ENCODE assay signal across 11 cellular contexts in genomic region chr10:74000892-74001669, GRCh38. TPM values are rescaled to one million over a fixed set of nuclear protein-coding genes. Genes with fewer than 3 reads are reported as not detected.
DNase-seq lines count a peak whose midpoint lies in the region; ATAC-seq, FAIRE-seq and TF ChIP-seq lines count a peak whose summit lies in the region.
"Had no signal": no experiment of that assay in that cellular context is flagged by ENCODE, and none has a peak within 500 bp of the region (broad histone marks: within the 10 kb centered on the region; RNA-seq: fewer than 3 reads in every experiment).

No MANE protein-coding gene starts in this region.

- FAIRE-seq in endothelial cell of umbilical vein (lab: Jason Lieb, UNC) = no peak

- peaks cover 42% of the 10 kb centered on the region for H3K4me1 Mint-ChIP-seq in nephron progenitor cell
- H3K4me1 Mint-ChIP-seq in activated T-helper 2 cell treated with anti-CD3 and anti-CD28 coated beads, Interferon-gamma antibody, Interleukin-2, Interleukin-4, amounts not matched to agents 10 μg/mL and 5 μg/mL and 100 μg/mL, durations not matched to agents 14 hours and 24 hours and 36 hours (ENCODE audit: low read depth) = peaks cover 34% of the 10 kb centered on the region

- dilution Hi-C loops in endothelial cell of umbilical vein (cut with MboI; ENCODE audit: extremely low pct_ligation_motif_present, low sequenced_read_pairs) = no loop called here

- peaks cover 3% of the 10 kb centered on the region for H3K27me3 Mint-ChIP-seq in nephron progenitor cell (ENCODE audit: low read depth, poor library complexity)
- H3K27me3 Mint-ChIP-seq in activated T-helper 2 cell treated with anti-CD3 and anti-CD28 coated beads, Interferon-gamma antibody, Interleukin-2, Interleukin-4, amounts not matched to agents 10 μg/mL and 5 μg/mL and 100 μg/mL, durations not matched to agents 14 hours and 24 hours and 36 hours (ENCODE audit: low read depth) = no peaks in the 10 kb centered on the region
- H3K27me3 Mint-ChIP-seq: activated CD8-positive, alpha-beta T cell treated with anti-CD3 and anti-CD28 coated beads for 36 hours had no signal

- intact Hi-C loops in endothelial cell of umbilical vein (cut with micrococcal nuclease) = no loop called here
- intact Hi-C loops in activated T-helper 2 cell treated with anti-CD3 and anti-CD28 coated beads, Interferon-gamma antibody, Interleukin-2, Interleukin-4, amounts not matched to agents 10 μg/mL and 5 μg/mL and 100 μg/mL, durations not matched to agents 14 hours and 24 hours and 36 hours (cut with micrococcal nuclease) = no loop called here

- no peaks in the 10 kb centered on the region; the same call in 1 of the 2 replicates for H3K36me3 ChIP-seq in BJ (ENCODE audit: control insufficient read depth, insufficient read depth, low read length)
- H3K36me3 ChIP-seq in Loucy (ENCODE audit: insufficient read depth, low read length) = no peaks in the 10 kb centered on the region
- no peaks in the 10 kb centered on the region for H3K36me3 ChIP-seq in endothelial cell of umbilical vein (ENCODE audit: control insufficient read depth in 2 of 2, extremely low read depth in 1 of 2, insufficient read depth in 2 of 2, low read length in 2 of 2)

- DNase-seq in BJ (ENCODE audit: low read depth) (no peak), endothelial cell of umbilical vein (ENCODE audit: low read depth, low spot score) (no peak), nephron progenitor cell (no peak), SHP77 (lab: John Stamatoyannopoulos, UW) (no peak), NCI-H1105 treated with DMSO at 0.1 percent for 48 hours (lab: John Stamatoyannopoulos, UW) (no peak)
- DNase-seq in activated T-helper 2 cell treated with anti-CD3 and anti-CD28 coated beads, Interferon-gamma antibody, Interleukin-2, Interleukin-4, amounts not matched to agents 10 μg/mL and 5 μg/mL and 100 μg/mL, durations not matched to agents 14 hours and 24 hours and 36 hours (ENCODE audit: low spot score) = no peak
- DNase-seq: activated CD8-positive, alpha-beta T cell treated with anti-CD3 and anti-CD28 coated beads for 36 hours; DMS153; stimulated activated CD4-positive, alpha-beta T cell treated with anti-CD3 and anti-CD28 coated beads, Interleukin-4, amount 100 ng/mL, for 24 hours had no signal

- no peaks in the 10 kb centered on the region for H3K9me3 ChIP-seq in Loucy (ENCODE audit: insufficient read depth, low read depth, low read length)
- no peaks in the 10 kb centered on the region for H3K9me3 ChIP-seq in endothelial cell of umbilical vein (replicated peaks; ENCODE audit: control insufficient read depth, insufficient read depth, low read length)

- no TSS peak for BruUV-seq in endothelial cell of umbilical vein (replicated peaks; lab: Mats Ljungman, UMichigan)

- H4K20me1 ChIP-seq in Loucy (ENCODE audit: insufficient read depth, low read length, poor library complexity, severe bottlenecking) (peaks cover 18% of the 10 kb centered on the region), endothelial cell of umbilical vein (replicated peaks; ENCODE audit: control insufficient read depth, extremely low read depth, insufficient read depth, low read length) (no peaks in the 10 kb centered on the region)

- CTCF ChIA-PET in BJ (lab: Yijun Ruan, JAX) = interaction anchor here (0.6 to 2.5 kb wide), 9 partner anchors 23 to 113 kb away, joined by 3 to 12 read pairs (median 4); no protein-coding TSS in a partner anchor
- CTCF ChIA-PET in endothelial cell of umbilical vein (lab: Charles Lee) = interaction anchor here (0.6 to 5.4 kb wide), 6 partner anchors 10 to 114 kb away, joined by 3 to 62 read pairs (median 14); no protein-coding TSS in a partner anchor

- ATAC-seq in HG03442 (IDR thresholded peaks at IDR 0.05; ENCODE audit: unreplicated experiment) = no peak
- ATAC-seq: activated CD8-positive, alpha-beta T cell treated with anti-CD3 and anti-CD28 coated beads for 36 hours had no signal

- peak overlapping the region; percentile 98 for H3K4me3 Mint-ChIP-seq in nephron progenitor cell
- H3K4me3 Mint-ChIP-seq in activated T-helper 2 cell treated with anti-CD3 and anti-CD28 coated beads, Interferon-gamma antibody, Interleukin-2, Interleukin-4, amounts not matched to agents 10 μg/mL and 5 μg/mL and 100 μg/mL, durations not matched to agents 14 hours and 24 hours and 36 hours (ENCODE audit: low read depth) = no peak overlapping the region
- H3K4me3 Mint-ChIP-seq: activated CD8-positive, alpha-beta T cell treated with anti-CD3 and anti-CD28 coated beads for 36 hours had no signal

- H2AFZ ChIP-seq in Loucy (ENCODE audit: low read length) (no peak overlapping the region), endothelial cell of umbilical vein (ENCODE audit: low read depth, low read length) (no peak overlapping the region)

- H3K27me3 ChIP-seq in BJ (ENCODE audit: control insufficient read depth, insufficient read depth, low read length) (no peaks in the 10 kb centered on the region), Loucy (ENCODE audit: insufficient read depth, low read length, poor library complexity, severe bottlenecking) (no peaks in the 10 kb centered on the region), endothelial cell of umbilical vein (ENCODE audit: control insufficient read depth in 2 of 2, insufficient read depth in 2 of 2, low read length in 2 of 2) (no peaks in the 10 kb centered on the region)

- H3K27ac Mint-ChIP-seq in nephron progenitor cell = peak overlapping the region; percentile 19
- H3K27ac Mint-ChIP-seq in activated T-helper 2 cell treated with anti-CD3 and anti-CD28 coated beads, Interferon-gamma antibody, Interleukin-2, Interleukin-4, amounts not matched to agents 10 μg/mL and 5 μg/mL and 100 μg/mL, durations not matched to agents 14 hours and 24 hours and 36 hours = no peak overlapping the region
- H3K27ac Mint-ChIP-seq: activated CD8-positive, alpha-beta T cell treated with anti-CD3 and anti-CD28 coated beads for 36 hours had no signal

- H3K36me3 Mint-ChIP-seq in nephron progenitor cell (ENCODE audit: low read depth) = peaks cover 19% of the 10 kb centered on the region
- peaks cover 19% of the 10 kb centered on the region for H3K36me3 Mint-ChIP-seq in activated T-helper 2 cell treated with anti-CD3 and anti-CD28 coated beads, Interferon-gamma antibody, Interleukin-2, Interleukin-4, amounts not matched to agents 10 μg/mL and 5 μg/mL and 100 μg/mL, durations not matched to agents 14 hours and 24 hours and 36 hours (ENCODE audit: low read depth)

- H3K4me3 ChIP-seq in BJ (ENCODE audit: low read depth, low read length) = peak overlapping the region; percentile 95; the same call in 1 of the 2 replicates
- H3K4me3 ChIP-seq in Loucy (ENCODE audit: low read length, poor library complexity, severe bottlenecking) = peak overlapping the region; percentile 99
- no peak overlapping the region for H3K4me3 ChIP-seq in endothelial cell of umbilical vein (replicated peaks in 1 of 3; ENCODE audit: insufficient read depth in 1 of 3, low read depth in 1 of 3, low read length in 3 of 3)

- H3K9me2 ChIP-seq in Loucy (replicated peaks; ENCODE audit: low read depth, low read length) = no peaks in the 10 kb centered on the region

- TF ChIP-seq CTCF in BJ (IDR thresholded peaks at IDR 0.05; ENCODE audit: insufficient read depth, low read depth, low read length) (no peak), Loucy (conservative IDR thresholded peaks at IDR 0.05; ENCODE audit: low read length) (no peak), endothelial cell of umbilical vein (IDR thresholded peaks at IDR 0.05; ENCODE audit: extremely low read depth in 1 of 2, insufficient read depth in 1 of 2, low read depth in 1 of 2, low read length in 2 of 2) (no peak), nephron progenitor cell (IDR thresholded peaks at IDR 0.05) (no peak)

- POLR2A ChIA-PET in BJ (lab: Charles Lee) = no interaction called here
- POLR2A ChIA-PET in endothelial cell of umbilical vein (lab: Charles Lee) = no interaction called here

- peaks cover 59% of the 10 kb centered on the region for H3K79me2 ChIP-seq in Loucy (ENCODE audit: insufficient read depth, low read length)
- H3K79me2 ChIP-seq in endothelial cell of umbilical vein (ENCODE audit: control insufficient read depth, insufficient read depth, low read length) = peaks cover 78% of the 10 kb centered on the region

- no peaks in the 10 kb centered on the region for H3K9me1 ChIP-seq in endothelial cell of umbilical vein (replicated peaks; ENCODE audit: control insufficient read depth, extremely low read depth, insufficient read depth, low read length)

- H3F3A ChIP-seq in Loucy (ENCODE audit: low read depth) = no peaks in the 10 kb centered on the region

- H3K4me2 ChIP-seq in Loucy (ENCODE audit: low read depth, low read length, poor library complexity, severe bottlenecking) (peak overlapping the region; percentile 98), endothelial cell of umbilical vein (ENCODE audit: insufficient read depth, low read length) (peak overlapping the region; percentile 89)

- TF ChIP-seq POLR2A in endothelial cell of umbilical vein (IDR thresholded peaks at IDR 0.05; ENCODE audit: low read depth, low read length) = peak; percentile 13

- H3K4me1 ChIP-seq in Loucy (ENCODE audit: insufficient read depth, low read length, poor library complexity, severe bottlenecking) = peaks cover 48% of the 10 kb centered on the region
- peaks cover 17% of the 10 kb centered on the region for H3K4me1 ChIP-seq in endothelial cell of umbilical vein (ENCODE audit: control insufficient read depth, extremely low read depth, insufficient read depth, low read length)

- H3K9me3 Mint-ChIP-seq in nephron progenitor cell = no peaks in the 10 kb centered on the region
- H3K9me3 Mint-ChIP-seq in activated T-helper 2 cell treated with anti-CD3 and anti-CD28 coated beads, Interferon-gamma antibody, Interleukin-2, Interleukin-4, amounts not matched to agents 10 μg/mL and 5 μg/mL and 100 μg/mL, durations not matched to agents 14 hours and 24 hours and 36 hours = no peaks in the 10 kb centered on the region
- H3K9me3 Mint-ChIP-seq: activated CD8-positive, alpha-beta T cell treated with anti-CD3 and anti-CD28 coated beads for 36 hours had no signal

- H3K9ac ChIP-seq in Loucy (ENCODE audit: low read depth, low read length, poor library complexity, severe bottlenecking) (peak overlapping the region; percentile 66), endothelial cell of umbilical vein (replicated peaks; ENCODE audit: extremely low read depth, insufficient read depth, low read length) (no peak overlapping the region)

- H3K27ac ChIP-seq in endothelial cell of umbilical vein (ENCODE audit: insufficient read depth, low read depth, low read length) = no peak overlapping the region

RNA-seq across cellular contexts. Expression of gene VCL, which starts 3.2 kb away (rescaled TPM):
- polyA plus RNA-seq in BJ (2011; rRNA removed) (235 and 255 TPM in 2 replicates), endothelial cell of umbilical vein (92.7 and 95.4 TPM in 2 replicates)
- 183 and 193 TPM in 2 replicates for polyA minus RNA-seq in BJ (2011; rRNA and poly(A)+ RNA removed)
- total RNA-seq in endothelial cell of umbilical vein = 203 and 231 TPM in 2 replicates
- polyA plus RNA-seq in endothelial cell of umbilical vein (2011; cell fraction: cytosol; rRNA removed) = 82.0 and 83.1 TPM in 2 replicates
- polyA plus RNA-seq in endothelial cell of umbilical vein (2011; cell fraction: nucleus; rRNA removed) = 242 and 287 TPM in 2 replicates
- 141 and 150 TPM in 2 replicates for polyA plus RNA-seq in endothelial cell of umbilical vein (2012)
- polyA minus RNA-seq in endothelial cell of umbilical vein = 182 and 207 TPM in 2 replicates
- 40.0 TPM for polyA minus RNA-seq in endothelial cell of umbilical vein (2011; cell fraction: cytosol; rRNA and poly(A)+ RNA removed)
- 197 and 317 TPM in 2 replicates for polyA minus RNA-seq in endothelial cell of umbilical vein (2011; cell fraction: nucleus; rRNA and poly(A)+ RNA removed)
- total RNA-seq in activated T-helper 2 cell treated with anti-CD3 and anti-CD28 coated beads, Interferon-gamma antibody, Interleukin-2, Interleukin-4, amounts not matched to agents 10 μg/mL and 5 μg/mL and 100 μg/mL, durations not matched to agents 14 hours and 24 hours and 36 hours = 24.4 TPM in 2 replicates

Comparison
In these comparisons a context has a peak if more than half of its experiments do, and no peak if none do; other contexts are left out.
1. H3K4me3 ChIP-seq: peak in BJ (single experiment) and Loucy (single experiment); none in endothelial cell of umbilical vein (0 of 3).